ENCODE assay signal across 9 cellular contexts in the genomic region with DNA sequence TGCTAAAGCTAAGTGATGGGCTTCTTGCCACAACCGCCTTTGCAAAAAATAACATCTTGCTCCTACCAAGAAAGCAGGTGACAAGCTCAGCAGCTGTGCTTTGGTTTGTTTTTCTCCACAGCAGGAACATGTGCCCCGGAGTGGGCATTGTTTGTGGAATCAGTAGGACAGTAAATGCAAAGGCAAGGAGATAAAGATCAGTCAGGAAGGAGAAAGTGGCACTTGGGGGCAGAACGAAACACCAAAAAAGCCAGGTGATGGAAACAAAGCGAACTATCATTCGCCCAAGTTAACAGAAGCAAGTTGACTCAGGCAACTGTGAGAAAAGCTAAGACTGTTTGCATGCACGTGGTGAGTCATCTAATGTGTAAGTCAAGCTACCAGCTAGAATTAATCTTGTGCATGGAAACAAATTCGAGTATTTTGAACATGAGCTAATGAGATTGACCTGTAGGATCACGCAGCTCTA.
DNase-seq lines count a peak whose midpoint lies in the region; ATAC-seq and TF ChIP-seq lines count a peak whose summit lies in the region.
"Had no signal": no experiment of that assay in that cellular context is flagged by ENCODE, and none has a peak within 500 bp of the region (broad histone marks: within the 10 kb centered on the region; RNA-seq: fewer than 3 reads in every experiment).

No MANE protein-coding gene starts in this region.

- TF ChIP-seq POLR2A in esophagus squamous epithelium (IDR thresholded peaks at IDR 0.05) = no peak

- intact Hi-C loops in right cardiac atrium (cut with DNase I) = loop anchor here in 1 of 4 donors (10.0 kb wide), 1 partner anchor 418 kb away; no protein-coding TSS in a partner anchor
- intact Hi-C loops in esophagus squamous epithelium (cut with DNase I) = loop anchor here (10.0 kb wide), 1 partner anchor 112 kb away; no protein-coding TSS in a partner anchor

- ATAC-seq in stimulated activated naive B cell treated with anti-CD40 and anti-IgM and Interleukin-4, amounts not matched to agents 10 μg/mL and 1 μg/mL and 100 μg/mL, for 72 hours (replicated peaks) = no peak
- ATAC-seq in right cardiac atrium = no peak

- H3K4me3 ChIP-seq in WERI-Rb-1 (ENCODE audit: low read depth, low read length) (no peak overlapping the region), fibroblast of the aortic adventitia (ENCODE audit: low read depth, low read length) (no peak overlapping the region), right cardiac atrium (ENCODE audit: low read length) (no peak overlapping the region), esophagus squamous epithelium (no peak overlapping the region)

- H3K27ac Mint-ChIP-seq in stimulated activated naive B cell treated with anti-CD40 and anti-IgM and Interleukin-4, amounts not matched to agents 10 μg/mL and 1 μg/mL and 100 μg/mL, for 72 hours = no peak overlapping the region

- H3K9me3 ChIP-seq in WERI-Rb-1 (ENCODE audit: severe bottlenecking) (peaks cover 4% of the 10 kb centered on the region), right cardiac atrium (ENCODE audit: control insufficient read depth, low read length) (no peaks in the 10 kb centered on the region), esophagus squamous epithelium (no peaks in the 10 kb centered on the region)

- peaks cover 5 to 8% of the 10 kb centered on the region in 2 donors for H3K27me3 Mint-ChIP-seq in stimulated activated naive B cell treated with anti-CD40 and anti-IgM and Interleukin-4, amounts not matched to agents 10 μg/mL and 1 μg/mL and 100 μg/mL, for 72 hours

- H3K4me1 Mint-ChIP-seq in stimulated activated naive B cell treated with anti-CD40 and anti-IgM and Interleukin-4, amounts not matched to agents 10 μg/mL and 1 μg/mL and 100 μg/mL, for 72 hours = no peaks in the 10 kb centered on the region

- H3K4me1 ChIP-seq in right cardiac atrium (ENCODE audit: control insufficient read depth, insufficient read depth, low read length) = peaks cover 4% of the 10 kb centered on the region
- peaks cover 0 to 34% (median 5%) of the 10 kb centered on the region in 3 donors for H3K4me1 ChIP-seq in esophagus squamous epithelium

- TF ChIP-seq CTCF in WERI-Rb-1 (IDR thresholded peaks at IDR 0.05; ENCODE audit: low read depth, low read length) (no peak), fibroblast of the aortic adventitia (IDR thresholded peaks at IDR 0.05; ENCODE audit: insufficient read depth, low read length) (no peak), esophagus squamous epithelium (IDR thresholded peaks at IDR 0.05) (peak in 1 of 6 experiments; percentile 12)

- peak; percentile 4 to 20 for DNase-seq in stimulated activated CD4-positive, alpha-beta T cell treated with anti-CD3 and anti-CD28 coated beads, Interleukin-15, amount 100 ng/mL, for 48 hours (ENCODE audit: low read depth in 2 of 2)
- DNase-seq in stimulated activated CD4-positive, alpha-beta T cell treated with anti-CD3 and anti-CD28 coated beads, Interleukin-2, amount 100 ng/mL, for 48 hours = no peak
- DNase-seq in WERI-Rb-1 = peak; percentile 28
- DNase-seq in fibroblast of the aortic adventitia (ENCODE audit: low read depth) = peak; percentile 46
- no peak for DNase-seq in stimulated activated naive B cell treated with anti-CD40 and anti-IgM and Interleukin-4, amounts not matched to agents 10 μg/mL and 1 μg/mL and 100 μg/mL, for 72 hours
- no peak for DNase-seq in midbrain (lab: John Stamatoyannopoulos, UW)
- no peak for DNase-seq in right cardiac atrium
- DNase-seq in esophagus squamous epithelium (lab: John Stamatoyannopoulos, UW) = no peak
- DNase-seq: GF-D8 had no signal

- WGBS in right cardiac atrium = 69% methylated on average over 8 of the region's 8 CpGs
- WGBS in esophagus squamous epithelium, 2 donors = 18 to 25% methylated on average over 8 of the region's 8 CpGs

- H3K9me3 Mint-ChIP-seq in stimulated activated naive B cell treated with anti-CD40 and anti-IgM and Interleukin-4, amounts not matched to agents 10 μg/mL and 1 μg/mL and 100 μg/mL, for 72 hours = no peaks in the 10 kb centered on the region

- H3K27me3 ChIP-seq in WERI-Rb-1 (ENCODE audit: insufficient read depth, low read depth, severe bottlenecking) = no peaks in the 10 kb centered on the region
- no peaks in the 10 kb centered on the region for H3K27me3 ChIP-seq in right cardiac atrium (ENCODE audit: control insufficient read depth, insufficient read depth)
- H3K27me3 ChIP-seq in esophagus squamous epithelium = no peaks in the 10 kb centered on the region

- H3K27ac ChIP-seq in WERI-Rb-1 = no peak overlapping the region
- no peak overlapping the region for H3K27ac ChIP-seq in right cardiac atrium (ENCODE audit: low read length)
- peak overlapping the region in 2 of 4 donors; percentile 27 to 32 for H3K27ac ChIP-seq in esophagus squamous epithelium

- no peak overlapping the region for H3K4me3 Mint-ChIP-seq in stimulated activated naive B cell treated with anti-CD40 and anti-IgM and Interleukin-4, amounts not matched to agents 10 μg/mL and 1 μg/mL and 100 μg/mL, for 72 hours

- H3K36me3 ChIP-seq in WERI-Rb-1 = no peaks in the 10 kb centered on the region
- H3K36me3 ChIP-seq in esophagus squamous epithelium = no peaks in the 10 kb centered on the region

- no peaks in the 10 kb centered on the region for H3K36me3 Mint-ChIP-seq in stimulated activated naive B cell treated with anti-CD40 and anti-IgM and Interleukin-4, amounts not matched to agents 10 μg/mL and 1 μg/mL and 100 μg/mL, for 72 hours

Comparison
In these comparisons a context has a peak if more than half of its experiments do, and no peak if none do; other contexts are left out.
1. DNase-seq: peak in stimulated activated CD4-positive, alpha-beta T cell treated with anti-CD3 and anti-CD28 coated beads, Interleukin-15, amount 100 ng/mL, for 48 hours (2 of 2), WERI-Rb-1 (single experiment) and fibroblast of the aortic adventitia (single experiment); none in stimulated activated CD4-positive, alpha-beta T cell treated with anti-CD3 and anti-CD28 coated beads, Interleukin-2, amount 100 ng/mL, for 48 hours (0 of 2), stimulated activated naive B cell treated with anti-CD40 and anti-IgM and Interleukin-4, amounts not matched to agents 10 μg/mL and 1 μg/mL and 100 μg/mL, for 72 hours (single experiment), midbrain (single experiment), right cardiac atrium (0 of 3) and esophagus squamous epithelium (single experiment).